In the genomic region with DNA sequence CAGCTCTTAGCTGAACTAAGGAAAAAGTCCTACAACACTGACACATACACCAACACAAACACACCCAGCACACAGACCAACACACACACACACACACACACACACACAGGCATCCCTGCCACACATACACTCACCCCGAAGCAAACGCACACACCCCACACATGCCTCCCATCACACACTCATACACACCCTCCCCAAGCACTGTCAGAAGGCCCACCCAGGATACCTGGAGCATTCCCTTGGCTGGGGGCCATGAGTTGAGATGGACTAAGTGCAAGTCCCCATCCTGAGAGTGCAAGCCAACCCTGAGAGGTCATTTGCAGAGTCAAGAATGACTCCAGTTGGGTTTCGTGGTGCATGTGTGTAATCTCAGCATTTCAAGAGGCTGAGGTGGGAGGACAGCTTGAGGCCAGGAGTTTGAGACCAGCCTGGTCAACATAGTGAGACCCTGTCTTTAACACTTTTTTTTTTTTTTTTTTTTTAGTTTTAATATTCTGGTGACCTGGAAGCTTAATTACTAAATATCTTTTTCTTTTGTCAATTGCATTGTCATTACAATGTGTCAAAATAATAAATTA, we compare ENCODE assay signal across 18 cellular contexts.
"Had no signal": no experiment of that assay in that cellular context is flagged by ENCODE, and none has a peak within 500 bp of the region (broad histone marks: within the 10 kb centered on the region; RNA-seq: fewer than 3 reads in every experiment).

No MANE protein-coding gene starts in this region.

- H3K4me3 ChIP-seq: gastrocnemius medialis, heart right ventricle, prostate gland, smooth muscle cell, suprapubic skin, upper lobe of left lung had no signal

- DNase-seq: activated CD4-positive, alpha-beta T cell treated with anti-CD3 and anti-CD28 coated beads, Interleukin-2, amount 10 ng/mL, durations not matched to agents 24 days and 14 days; activated CD4-positive, CD25-positive, alpha-beta regulatory T cell; activated CD8-positive, alpha-beta T cell treated with anti-CD3 and anti-CD28 coated beads, Interleukin-2, amount 10 ng/mL, durations not matched to agents 7 days and 5 days; activated naive CD4-positive, alpha-beta T cell treated with Interleukin-2 at 50 U/mL for 16 hours; aorta; erythroblast; gastrocnemius medialis; heart right ventricle; naive thymus-derived CD4-positive, alpha-beta T cell; nucleus accumbens; stimulated activated CD4-positive, alpha-beta T cell treated with anti-CD3 and anti-CD28 coated beads, Interleukin-4, amount 100 ng/mL, for 4 hours; stimulated activated CD8-positive, alpha-beta memory T cell treated with anti-CD3 and anti-CD28 coated beads, Interleukin-4, amount 100 ng/mL, for 48 hours; SW 1271; upper lobe of left lung had no signal

- H3K4me2 ChIP-seq: smooth muscle cell had no signal

- H3K27me3 ChIP-seq: gastrocnemius medialis, heart right ventricle, suprapubic skin, upper lobe of left lung had no signal

- H3K9me3 ChIP-seq: gastrocnemius medialis, prostate gland, suprapubic skin, upper lobe of left lung had no signal

- H3K36me3 ChIP-seq: gastrocnemius medialis, heart right ventricle, prostate gland, suprapubic skin, upper lobe of left lung had no signal

- H3K4me1 ChIP-seq: prostate gland, suprapubic skin had no signal

- ATAC-seq: activated CD8-positive, alpha-beta T cell treated with anti-CD3 and anti-CD28 coated beads, Interleukin-2, amount 10 ng/mL, durations not matched to agents 7 days and 5 days; activated T-helper 17 cell treated with anti-CD3 and anti-CD28 coated beads, Interleukin-2, amount 50 U/mL, for 72 hours; gastrocnemius medialis had no signal

- H3K27ac ChIP-seq: gastrocnemius medialis, heart right ventricle, prostate gland, suprapubic skin, upper lobe of left lung had no signal
